ENCODE assay signal across 1 cellular context in the genomic region with DNA sequence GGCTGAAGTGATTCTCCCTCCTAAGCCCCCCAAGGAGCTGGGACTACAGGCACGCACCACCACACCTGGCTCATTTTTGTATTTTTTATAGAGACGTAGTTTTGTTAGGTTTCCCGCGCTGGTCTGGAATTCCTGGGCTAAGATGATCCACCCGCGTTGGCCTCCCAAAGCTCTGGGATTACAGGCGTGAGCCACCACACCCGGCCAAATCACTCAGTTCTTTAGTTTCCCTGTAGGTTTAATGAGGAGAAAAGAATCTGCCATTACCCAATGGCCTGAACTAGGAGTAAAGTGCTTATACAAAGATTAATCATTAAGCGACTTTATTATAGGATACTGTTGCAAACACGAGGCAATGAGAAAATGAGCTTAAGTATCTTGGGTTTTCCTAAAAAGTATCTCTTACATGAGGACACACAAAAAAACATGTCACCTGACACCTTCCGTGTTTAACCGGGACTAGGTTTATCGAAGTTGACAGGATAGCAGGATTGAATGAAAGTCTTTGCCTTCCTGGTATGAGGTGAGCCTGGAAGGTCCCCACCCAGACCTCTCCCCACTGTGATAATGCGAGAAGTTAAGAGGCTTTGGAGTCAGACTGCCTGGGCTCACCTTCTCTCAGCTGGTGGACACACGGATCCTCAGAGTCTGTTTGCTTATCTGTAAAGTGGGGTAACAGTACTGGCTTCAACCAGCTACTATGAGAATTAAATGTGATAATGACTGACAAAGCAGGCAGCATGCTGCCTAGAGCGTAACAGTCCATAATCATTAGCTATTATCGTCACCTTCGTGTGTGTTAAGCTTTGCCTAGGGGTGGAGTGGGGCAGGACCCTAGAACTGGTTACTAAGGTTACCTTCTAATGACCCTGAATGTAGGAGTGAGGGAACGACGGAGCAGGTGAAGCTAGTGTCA.
TF ChIP-seq lines count a peak whose summit lies in the region.

No MANE protein-coding gene starts in this region.

TF ChIP-seq in WTC11, 78 proteins besides CTCF, POLR2A, EP300 and RAD21 (continued from another document):
- no peak for TF ChIP-seq AFF4 (CRISPR knock-in tag; IDR thresholded peaks at IDR 0.05; ENCODE audit: borderline replicate concordance)
